8 cellular contexts compared by ENCODE assay signal in the genomic region with DNA sequence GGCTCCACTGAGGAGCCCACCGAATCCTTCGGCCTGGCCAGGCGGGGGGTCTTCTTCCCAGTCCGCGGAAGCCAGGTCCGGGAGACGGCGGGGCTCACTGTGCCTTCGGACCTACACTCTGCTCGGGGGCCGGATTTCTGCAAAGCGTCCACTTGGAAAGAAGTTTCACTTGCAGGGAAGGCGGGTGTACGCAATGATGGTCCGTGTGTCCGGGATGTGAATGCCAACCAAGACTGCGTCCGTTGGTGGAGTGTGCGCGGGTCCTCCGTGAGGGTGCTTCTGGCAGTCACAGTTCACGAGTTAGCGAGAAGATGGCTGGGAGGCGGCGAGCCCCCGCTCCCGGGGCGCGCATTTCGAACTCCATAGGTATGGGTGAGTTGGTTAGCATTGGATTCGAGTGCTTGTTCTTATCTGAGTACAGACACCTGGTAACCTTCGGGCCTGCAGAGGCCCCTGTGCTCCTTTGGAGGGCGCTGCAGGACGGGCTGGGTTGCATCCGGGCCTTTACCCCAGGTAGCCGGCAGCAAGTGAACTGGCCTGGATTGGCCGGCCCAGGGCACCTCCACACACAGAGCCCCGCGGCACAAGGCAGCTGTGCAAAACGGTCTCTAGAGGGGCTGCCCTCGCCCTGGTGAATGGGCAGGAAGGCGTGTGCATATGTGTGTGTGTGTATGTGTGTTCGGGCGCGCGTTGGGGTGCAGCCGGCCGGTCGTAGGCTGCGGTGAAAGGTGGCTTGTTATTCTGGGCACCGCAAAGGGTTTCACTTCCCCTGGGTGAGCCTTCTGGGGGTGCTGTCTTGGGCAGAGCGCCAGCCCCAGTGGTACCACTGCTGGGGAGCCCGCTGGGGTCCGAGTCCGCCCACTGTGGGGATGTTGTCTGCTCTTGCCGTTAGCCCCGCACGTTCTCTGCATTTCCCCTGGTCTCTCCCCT. TPM values are rescaled to one million over a fixed set of nuclear protein-coding genes. Genes with fewer than 3 reads are reported as not detected.
DNase-seq lines count a peak whose midpoint lies in the region; ATAC-seq and TF ChIP-seq lines count a peak whose summit lies in the region.

No MANE protein-coding gene starts in this region.

- peaks cover 0 to 1% of the 10 kb centered on the region in 2 donors for H3K27me3 ChIP-seq in breast epithelium
- peaks cover 0 to 11% of the 10 kb centered on the region in 2 experiments for H3K27me3 ChIP-seq in mesenchymal stem cell (ENCODE audit: control insufficient read depth in 1 of 2, insufficient read depth in 1 of 2, low read length in 2 of 2)

- H3K36me3 Mint-ChIP-seq in MCF 10A (ENCODE audit: insufficient read depth, unreplicated experiment), result no peaks in the 10 kb centered on the region

- H2AK5ac ChIP-seq in mesenchymal stem cell (ENCODE audit: low read length, severe bottlenecking), result no peak overlapping the region

- no peak overlapping the region for H2AFZ ChIP-seq in mesenchymal stem cell (ENCODE audit: low read depth, low read length)

- H3K9me3 ChIP-seq in breast epithelium (no peaks in the 10 kb centered on the region), mesenchymal stem cell (ENCODE audit: control insufficient read depth, low read length) (no peaks in the 10 kb centered on the region)

- no peaks in the 10 kb centered on the region for H3K4me1 ChIP-seq in breast epithelium
- no peaks in the 10 kb centered on the region for H3K4me1 ChIP-seq in mesenchymal stem cell (ENCODE audit: control insufficient read depth, insufficient read depth, low read depth, low read length)

- no peaks in the 10 kb centered on the region for H3K27me3 Mint-ChIP-seq in MCF 10A (ENCODE audit: insufficient read depth, unreplicated experiment)

- H2BK15ac ChIP-seq in mesenchymal stem cell (ENCODE audit: low read depth, poor library complexity, severe bottlenecking), result no peak overlapping the region

- H2BK12ac ChIP-seq in mesenchymal stem cell (ENCODE audit: low read length in 2 of 2), result no peak overlapping the region

- H3K4me1 Mint-ChIP-seq in MCF 10A (ENCODE audit: insufficient read depth, unreplicated experiment), result peaks cover 19% of the 10 kb centered on the region

- H3K27ac ChIP-seq in breast epithelium (no peak overlapping the region), coronary artery (no peak overlapping the region), mesenchymal stem cell (ENCODE audit: low read length, poor library complexity, severe bottlenecking) (no peak overlapping the region)

- no peaks in the 10 kb centered on the region for H3K79me1 ChIP-seq in mesenchymal stem cell (replicated peaks; ENCODE audit: low read length, poor library complexity, severe bottlenecking)

- H2BK120ac ChIP-seq in mesenchymal stem cell (ENCODE audit: low read depth, low read length), result no peak overlapping the region

- H3K4me3 ChIP-seq in breast epithelium (peak overlapping the region; percentile 41 to 64 (median 50)), coronary artery (peak overlapping the region; percentile 73), mesenchymal stem cell (ENCODE audit: insufficient read depth in 1 of 2, low read depth in 1 of 2, low read length in 2 of 2) (peak overlapping the region; percentile 54 to 84)

- peak; percentile 69 for ATAC-seq in HG03342 (IDR thresholded peaks at IDR 0.05; ENCODE audit: unreplicated experiment)

- no TSS peak for BruUV-seq in MCF 10A (replicated peaks; lab: Mats Ljungman, UMichigan)

- DNase-seq in breast epithelium (ENCODE audit: low spot score in 2 of 2) (no peak), MCF 10A (ENCODE audit: unreplicated experiment) (no peak), coronary artery (ENCODE audit: low spot score) (peak; percentile 77), mesenchymal stem cell (peak; percentile 34), occipital lobe (lab: John Stamatoyannopoulos, UW) (no peak)
- DNase-seq in activated CD4-positive, CD25-positive, alpha-beta regulatory T cell treated with anti-CD3 and anti-CD28 coated beads, Interleukin-2, amount 50 U/mL, for 72 hours, result peak; percentile 68
- peak; percentile 26 to 40 for DNase-seq in stimulated activated CD8-positive, alpha-beta memory T cell treated with anti-CD3 and anti-CD28 coated beads, Interleukin-7, amount 100 ng/mL, for 1 hour (ENCODE audit: low read depth in 2 of 2)

- H3K4me2 ChIP-seq in mesenchymal stem cell (ENCODE audit: low read length, poor library complexity, severe bottlenecking), result peak overlapping the region; percentile 92

- H3K36me3 ChIP-seq in breast epithelium (no peaks in the 10 kb centered on the region), mesenchymal stem cell (ENCODE audit: control insufficient read depth in 1 of 2, insufficient read depth in 2 of 2, low read depth in 1 of 2, low read length in 2 of 2) (no peaks in the 10 kb centered on the region)

- POLR2A ChIA-PET in MCF 10A (lab: Yijun Ruan, JAX), result interaction anchor here (3.6 kb wide), 1 partner anchor 14 kb away, joined by 19 read pairs; a partner anchor contains a TSS

- H3K9ac ChIP-seq in mesenchymal stem cell (ENCODE audit: low read length), result peak overlapping the region; percentile 67

- peak overlapping the region in 1 of 2 experiments; percentile 0 for H3K18ac ChIP-seq in mesenchymal stem cell (ENCODE audit: low read depth in 1 of 2, low read length in 2 of 2)

- no peak overlapping the region for H3K4me3 Mint-ChIP-seq in MCF 10A (ENCODE audit: unreplicated experiment)

- intact Hi-C loops in breast epithelium (cut with DNase I; ENCODE audit: low total_unique reads) (no loop called here), MCF 10A (cut with micrococcal nuclease) (no loop called here)

- peak overlapping the region; percentile 63 for H4K8ac ChIP-seq in mesenchymal stem cell (ENCODE audit: low read length)

- TF ChIP-seq CTCF in breast epithelium (IDR thresholded peaks at IDR 0.05), result no peak
- no peak for TF ChIP-seq CTCF in MCF 10A (IDR thresholded peaks at IDR 0.05; ENCODE audit: unreplicated experiment)
- peak; percentile 7 for TF ChIP-seq CTCF in coronary artery (IDR thresholded peaks at IDR 0.05)

- H3K9me3 Mint-ChIP-seq in MCF 10A (ENCODE audit: unreplicated experiment), result no peaks in the 10 kb centered on the region

- no peak overlapping the region for H3K27ac Mint-ChIP-seq in MCF 10A (ENCODE audit: low read depth, unreplicated experiment)

- no peak overlapping the region for H3K23ac ChIP-seq in mesenchymal stem cell (ENCODE audit: low read length in 2 of 2)

- WGBS in mesenchymal stem cell, result 51% methylated on average over 58 of the region's 58 CpGs

- H2BK5ac ChIP-seq in mesenchymal stem cell (ENCODE audit: low read depth, low read length, poor library complexity, severe bottlenecking), result no peak overlapping the region

- no peak overlapping the region for H4K91ac ChIP-seq in mesenchymal stem cell (ENCODE audit: low read length)

- peak overlapping the region in 1 of 2 experiments; percentile 76 for H3K14ac ChIP-seq in mesenchymal stem cell (ENCODE audit: low read length in 2 of 2)

- no peak for TF ChIP-seq POLR2A in breast epithelium (IDR thresholded peaks at IDR 0.05)

- CTCF ChIA-PET in MCF 10A (lab: Yijun Ruan, JAX), result interaction anchor here (0.6 to 7.7 kb wide), 7 partner anchors 11 to 371 kb away, joined by 3 to 292 read pairs (median 44); a partner anchor contains a TSS

- H3K4ac ChIP-seq in mesenchymal stem cell (ENCODE audit: low read depth in 1 of 2, low read length in 2 of 2), result no peak overlapping the region

RNA-seq across cellular contexts. Expression of a gene that starts 13.3 kb away (rescaled TPM):
- 10 to 100 TPM in 2 of 3 donors, 1 to 10 TPM in 1; 7.7 to 25.6 (median 21.0) TPM for total RNA-seq in breast epithelium
- 20.5 and 22.0 TPM in 2 replicates for total RNA-seq in MCF 10A (2022)
- 11.3 TPM for polyA plus RNA-seq in mesenchymal stem cell (2013, experiment 1 of 2)
- 10.5 TPM for polyA plus RNA-seq in mesenchymal stem cell (2013, experiment 2 of 2)
- 43.7 TPM for total RNA-seq in occipital lobe

Comparison
In these comparisons a context has a peak if more than half of its experiments do, and no peak if none do; other contexts are left out.
1. DNase-seq: peak in activated CD4-positive, CD25-positive, alpha-beta regulatory T cell treated with anti-CD3 and anti-CD28 coated beads, Interleukin-2, amount 50 U/mL, for 72 hours (single experiment), coronary artery (single experiment), mesenchymal stem cell (single experiment) and stimulated activated CD8-positive, alpha-beta memory T cell treated with anti-CD3 and anti-CD28 coated beads, Interleukin-7, amount 100 ng/mL, for 1 hour (2 of 2); none in breast epithelium (0 of 2), MCF 10A (single experiment) and occipital lobe (single experiment).
2. Peak in every context shown above with its lines, with median percentiles within 50 percentile points of each other: H3K4me3 ChIP-seq.